ENCODE assay signal across 21 cellular contexts in genomic region chr11:66450610-66451009, GRCh38.
"Had no signal": no experiment of that assay in that cellular context is flagged by ENCODE, and none has a peak within 500 bp of the region (broad histone marks: within the 10 kb centered on the region; RNA-seq: fewer than 3 reads in every experiment).

No MANE protein-coding gene starts in this region.

- DNase-seq: activated CD4-positive, alpha-beta memory T cell treated with anti-CD3 and anti-CD28 coated beads, Interleukin-2, amount 10 ng/mL, durations not matched to agents 7 days and 5 days; activated CD4-positive, alpha-beta T cell treated with anti-CD3 and anti-CD28 coated beads for 1 hour; activated CD4-positive, alpha-beta T cell treated with anti-CD3 and anti-CD28 coated beads, Interleukin-2, amount 10 ng/mL, durations not matched to agents 7 days and 5 days; activated CD8-positive, alpha-beta memory T cell treated with anti-CD3 and anti-CD28 coated beads, Interleukin-2, amount 50 U/mL, for 48 hours; activated gamma-delta T cell; activated naive CD4-positive, alpha-beta T cell treated with anti-CD3 and anti-CD28 coated beads, Interleukin-2, amount 10 ng/mL, durations not matched to agents 7 days and 5 days; activated naive CD8-positive, alpha-beta T cell treated with anti-CD3 and anti-CD28 coated beads, Interleukin-2, amount 10 ng/mL, durations not matched to agents 7 days and 5 days; activated T-cell treated with anti-CD3 and anti-CD28 coated beads, Interleukin-2, amount 50 U/mL, for 24 hours; cerebellar nuclear complex; colonic mucosa; effector CD8-positive, alpha-beta T cell; left colon; mammary epithelial cell; naive B cell; nephron progenitor cell; right lobe of liver; stimulated activated CD4-positive, alpha-beta T cell treated with anti-CD3 and anti-CD28 coated beads, Interleukin-2, amount 100 ng/mL, for 48 hours; stimulated activated naive CD4-positive, alpha-beta T cell treated with Interleukin-2 at 50 U/mL for 16 hours had no signal

- FAIRE-seq: frontal cortex, keratinocyte had no signal

- ATAC-seq: left colon, right lobe of liver, WTC11 had no signal
